In the genomic region with DNA sequence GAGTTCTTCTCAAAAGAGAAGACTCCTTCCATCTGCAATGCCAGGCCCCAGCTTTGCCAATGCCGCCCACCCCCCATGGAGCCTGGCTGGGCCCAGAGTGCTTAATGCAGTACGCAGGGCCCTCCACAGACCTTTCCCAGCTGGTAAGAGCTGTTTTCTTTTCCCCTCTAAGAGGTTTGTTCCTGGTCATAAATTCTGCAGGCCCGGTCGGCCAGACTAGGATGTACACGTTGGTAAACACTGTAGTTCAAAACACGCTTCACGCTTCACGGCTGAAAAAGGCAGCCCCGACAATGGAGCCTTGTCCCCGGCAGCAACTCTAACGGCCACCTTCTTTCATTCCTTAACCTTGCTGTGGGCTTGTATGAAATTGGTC, we compare ENCODE assay signal across 8 cellular contexts.
"Had no signal": no experiment of that assay in that cellular context is flagged by ENCODE, and none has a peak within 500 bp of the region (broad histone marks: within the 10 kb centered on the region; RNA-seq: fewer than 3 reads in every experiment).

No MANE protein-coding gene starts in this region.

- H2AFZ ChIP-seq: hepatocyte had no signal

- H3K4me2 ChIP-seq: hepatocyte had no signal

- H3K27ac ChIP-seq: gastrocnemius medialis, hepatocyte, neutrophil, spleen, upper lobe of right lung had no signal

- H3K36me3 ChIP-seq: gastrocnemius medialis, neutrophil, spleen, upper lobe of right lung had no signal

- H3K4me3 ChIP-seq: gastrocnemius medialis, hepatocyte, spleen, upper lobe of right lung had no signal

- ATAC-seq: gastrocnemius medialis; stimulated activated naive B cell treated with anti-CD40 and anti-IgM and Interleukin-4, amounts not matched to agents 10 μg/mL and 1 μg/mL and 100 μg/mL, for 72 hours had no signal

- DNase-seq: activated naive CD4-positive, alpha-beta T cell; gastrocnemius medialis; spleen; stimulated activated naive B cell treated with anti-CD40 and anti-IgM and Interleukin-4, amounts not matched to agents 10 μg/mL and 1 μg/mL and 100 μg/mL, for 72 hours; substantia nigra; upper lobe of right lung had no signal

- H3K4me3 Mint-ChIP-seq: stimulated activated naive B cell treated with anti-CD40 and anti-IgM and Interleukin-4, amounts not matched to agents 10 μg/mL and 1 μg/mL and 100 μg/mL, for 72 hours had no signal

- H3K4me1 ChIP-seq: gastrocnemius medialis, spleen, upper lobe of right lung had no signal

- H3K27me3 ChIP-seq: hepatocyte, upper lobe of right lung had no signal

- H3K79me2 ChIP-seq: hepatocyte had no signal

- H3K27ac Mint-ChIP-seq: stimulated activated naive B cell treated with anti-CD40 and anti-IgM and Interleukin-4, amounts not matched to agents 10 μg/mL and 1 μg/mL and 100 μg/mL, for 72 hours had no signal

- H3K9me3 ChIP-seq: gastrocnemius medialis, neutrophil, spleen, upper lobe of right lung had no signal
